1 cellular context compared by ENCODE assay signal in the genomic region with DNA sequence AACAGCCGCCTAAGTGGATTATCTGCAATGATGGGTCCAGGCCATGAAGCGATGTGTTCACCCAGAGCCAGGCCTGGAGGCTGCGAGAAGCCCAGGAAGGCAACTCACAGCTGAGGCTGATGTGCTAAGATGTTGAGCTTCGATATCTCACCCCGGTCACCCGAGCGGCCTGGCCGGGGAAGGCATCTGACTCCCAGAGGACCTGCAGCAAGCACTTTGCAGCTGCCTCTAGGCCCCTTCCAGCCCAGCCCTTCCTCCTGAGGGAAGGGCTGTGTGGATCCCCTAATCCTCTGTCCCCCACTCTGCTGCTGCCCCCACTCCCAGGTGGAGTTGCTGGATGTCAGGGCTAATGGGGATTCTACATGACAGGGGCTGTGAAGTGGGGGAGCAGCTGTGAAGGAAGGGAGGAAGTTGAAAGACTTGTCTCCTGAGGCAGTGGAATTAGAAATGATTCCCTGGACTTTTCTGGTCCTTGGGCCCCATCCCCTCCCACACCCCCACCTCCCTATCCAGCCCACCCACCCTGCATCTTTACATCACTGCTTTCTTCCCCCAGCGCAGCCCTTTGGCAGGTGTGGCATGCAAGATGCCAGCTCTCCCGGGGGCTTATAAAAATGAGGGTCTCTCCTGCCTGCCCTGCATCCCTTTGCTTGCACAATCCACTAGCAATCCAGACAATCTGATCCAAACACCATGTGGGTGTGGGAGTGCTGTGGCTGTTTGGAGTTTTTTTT.
TF ChIP-seq lines count a peak whose summit lies in the region.

No MANE protein-coding gene starts in this region.

TF ChIP-seq in K562, 482 proteins besides CTCF, POLR2A, EP300 and RAD21:
- TF ChIP-seq ZNF699 (CRISPR knock-in tag; IDR thresholded peaks at IDR 0.05; ENCODE audit: insufficient replicate concordance): no peak
- no peak for TF ChIP-seq EZH2 (IDR thresholded peaks at IDR 0.05; ENCODE audit: borderline replicate concordance, low read depth, low read length)
- no peak for TF ChIP-seq ZNF644 (tag; IDR thresholded peaks at IDR 0.05; ENCODE audit: low read depth)
- TF ChIP-seq, protein P1, sequence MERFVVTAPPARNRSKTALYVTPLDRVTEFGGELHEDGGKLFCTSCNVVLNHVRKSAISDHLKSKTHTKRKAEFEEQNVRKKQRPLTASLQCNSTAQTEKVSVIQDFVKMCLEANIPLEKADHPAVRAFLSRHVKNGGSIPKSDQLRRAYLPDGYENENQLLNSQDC (CRISPR knock-in tag; IDR thresholded peaks at IDR 0.05): no peak
